In genomic region chr2:8821276-8822217, GRCh38 we compare ENCODE assay signal across 9 cellular contexts. TPM values are rescaled to one million over a fixed set of nuclear protein-coding genes. Genes with fewer than 3 reads are reported as not detected.
DNase-seq lines count a peak whose midpoint lies in the region; ATAC-seq and TF ChIP-seq lines count a peak whose summit lies in the region.
"Had no signal": no experiment of that assay in that cellular context is flagged by ENCODE, and none has a peak within 500 bp of the region (broad histone marks: within the 10 kb centered on the region; RNA-seq: fewer than 3 reads in every experiment).

No MANE protein-coding gene starts in this region.

- H2AFZ ChIP-seq in GM23338 = no peak overlapping the region

- in situ Hi-C loops in GM13976 (cut with MboI; ENCODE audit: low sequenced_read_pairs, unreplicated experiment) = no loop called here

- H3K27ac ChIP-seq in GM23338 (ENCODE audit: low read depth) = no peak overlapping the region
- peak overlapping the region in 3 of 4 donors; percentile 1 to 89 (median 70) for H3K27ac ChIP-seq in body of pancreas
- H3K27ac ChIP-seq in stomach = peak overlapping the region in 2 of 5 donors; percentile 43 to 67
- H3K27ac ChIP-seq in SJCRH30 = no peak overlapping the region

- peak overlapping the region; percentile 19 for H3K27ac Mint-ChIP-seq in GM23338
- H3K27ac Mint-ChIP-seq in activated T-helper 2 cell treated with anti-CD3 and anti-CD28 coated beads, Interferon-gamma antibody, Interleukin-2, Interleukin-4, amounts not matched to agents 10 μg/mL and 5 μg/mL and 100 μg/mL, durations not matched to agents 14 hours and 24 hours and 36 hours = no peak overlapping the region

- H3F3A ChIP-seq in GM23338 (replicated peaks; ENCODE audit: low read depth) = no peaks in the 10 kb centered on the region

- H3K4me3 ChIP-seq in GM23338 (no peak overlapping the region), body of pancreas (peak overlapping the region in 1 of 2 donors; percentile 5), stomach (no peak overlapping the region), SJCRH30 (no peak overlapping the region)

- WGBS in body of pancreas, 2 donors = 36 to 40% methylated on average over 8 of the region's 8 CpGs
- 67 to 75% (median 70%) methylated on average over 8 of the region's 8 CpGs for WGBS in stomach, 5 donors

- H3K4me2 ChIP-seq in GM23338 = no peak overlapping the region

- H3K9me3 ChIP-seq in body of pancreas (no peaks in the 10 kb centered on the region), stomach (no peaks in the 10 kb centered on the region), SJCRH30 (replicated peaks) (no peaks in the 10 kb centered on the region)

- TF ChIP-seq POLR2A in body of pancreas (IDR thresholded peaks at IDR 0.05) (peak in 2 of 3 donors; percentile 7 to 27), stomach (IDR thresholded peaks at IDR 0.05) (no peak)

- no peaks in the 10 kb centered on the region for H3K4me1 Mint-ChIP-seq in GM23338
- peaks cover 3% of the 10 kb centered on the region for H3K4me1 Mint-ChIP-seq in activated T-helper 2 cell treated with anti-CD3 and anti-CD28 coated beads, Interferon-gamma antibody, Interleukin-2, Interleukin-4, amounts not matched to agents 10 μg/mL and 5 μg/mL and 100 μg/mL, durations not matched to agents 14 hours and 24 hours and 36 hours (ENCODE audit: low read depth)

- no peaks in the 10 kb centered on the region for H4K20me1 ChIP-seq in GM23338 (replicated peaks; ENCODE audit: insufficient read depth)

- H3K4me1 ChIP-seq in GM23338 (ENCODE audit: insufficient read depth) (no peaks in the 10 kb centered on the region), body of pancreas (peaks cover 20% of the 10 kb centered on the region), stomach (peaks cover 0 to 25% (median 16%) of the 10 kb centered on the region in 4 donors), SJCRH30 (no peaks in the 10 kb centered on the region)

- TF ChIP-seq CTCF in GM23338 (conservative IDR thresholded peaks at IDR 0.05; ENCODE audit: low read depth in 2 of 2) = no peak
- no peak for TF ChIP-seq CTCF in body of pancreas (IDR thresholded peaks at IDR 0.05)
- TF ChIP-seq CTCF in stomach (IDR thresholded peaks at IDR 0.05) = no peak
- no peak for TF ChIP-seq CTCF in GM13976 (IDR thresholded peaks at IDR 0.05; ENCODE audit: borderline replicate concordance, control extremely low read depth, extremely low read depth, insufficient read depth, missing control alignments)

- H3K9me3 Mint-ChIP-seq in GM23338 = no peaks in the 10 kb centered on the region
- H3K9me3 Mint-ChIP-seq in activated T-helper 2 cell treated with anti-CD3 and anti-CD28 coated beads, Interferon-gamma antibody, Interleukin-2, Interleukin-4, amounts not matched to agents 10 μg/mL and 5 μg/mL and 100 μg/mL, durations not matched to agents 14 hours and 24 hours and 36 hours = no peaks in the 10 kb centered on the region

- no peaks in the 10 kb centered on the region for H3K79me2 ChIP-seq in GM23338 (replicated peaks; ENCODE audit: insufficient read depth)

- H3K4me3 Mint-ChIP-seq in GM23338 = no peak overlapping the region
- H3K4me3 Mint-ChIP-seq in activated T-helper 2 cell treated with anti-CD3 and anti-CD28 coated beads, Interferon-gamma antibody, Interleukin-2, Interleukin-4, amounts not matched to agents 10 μg/mL and 5 μg/mL and 100 μg/mL, durations not matched to agents 14 hours and 24 hours and 36 hours (ENCODE audit: low read depth) = no peak overlapping the region

- peaks cover 10% of the 10 kb centered on the region for H3K36me3 Mint-ChIP-seq in GM23338 (ENCODE audit: low read depth)
- H3K36me3 Mint-ChIP-seq in activated T-helper 2 cell treated with anti-CD3 and anti-CD28 coated beads, Interferon-gamma antibody, Interleukin-2, Interleukin-4, amounts not matched to agents 10 μg/mL and 5 μg/mL and 100 μg/mL, durations not matched to agents 14 hours and 24 hours and 36 hours (ENCODE audit: low read depth) = peaks cover 17% of the 10 kb centered on the region

- ATAC-seq in GM23338 (no peak), body of pancreas (peak; percentile 94)

- intact Hi-C loops in body of pancreas (cut with DNase I) = no loop called here
- intact Hi-C loops in stomach (cut with DNase I; ENCODE audit: low total_unique reads) = no loop called here
- intact Hi-C loops in activated T-helper 2 cell treated with anti-CD3 and anti-CD28 coated beads, Interferon-gamma antibody, Interleukin-2, Interleukin-4, amounts not matched to agents 10 μg/mL and 5 μg/mL and 100 μg/mL, durations not matched to agents 14 hours and 24 hours and 36 hours (cut with micrococcal nuclease) = no loop called here

- H3K36me3 ChIP-seq in GM23338 (ENCODE audit: insufficient read depth) (no peaks in the 10 kb centered on the region), body of pancreas (replicated peaks in 1 of 2; ENCODE audit: insufficient read depth in 1 of 2, low read depth in 2 of 2) (peaks cover 0 to 4% of the 10 kb centered on the region in 2 donors), stomach (peaks cover 4 to 56% (median 46%) of the 10 kb centered on the region in 4 donors), SJCRH30 (peaks cover 12% of the 10 kb centered on the region)

- no peaks in the 10 kb centered on the region for H3K9me2 ChIP-seq in GM23338 (ENCODE audit: insufficient read depth)

- no peaks in the 10 kb centered on the region for H3K27me3 ChIP-seq in GM23338 (ENCODE audit: insufficient read depth)
- no peaks in the 10 kb centered on the region for H3K27me3 ChIP-seq in body of pancreas
- H3K27me3 ChIP-seq in stomach = no peaks in the 10 kb centered on the region
- no peaks in the 10 kb centered on the region for H3K27me3 ChIP-seq in SJCRH30

- H3K27me3 Mint-ChIP-seq in GM23338 (ENCODE audit: insufficient read depth, low read depth, poor library complexity) = no peaks in the 10 kb centered on the region
- no peaks in the 10 kb centered on the region for H3K27me3 Mint-ChIP-seq in activated T-helper 2 cell treated with anti-CD3 and anti-CD28 coated beads, Interferon-gamma antibody, Interleukin-2, Interleukin-4, amounts not matched to agents 10 μg/mL and 5 μg/mL and 100 μg/mL, durations not matched to agents 14 hours and 24 hours and 36 hours (ENCODE audit: low read depth)

- DNase-seq in GM23338 (ENCODE audit: low spot score) (no peak), body of pancreas (peak; percentile 81 to 91 (median 84)), iris pigment epithelial cell (ENCODE audit: low read depth) (peak; percentile 88), stomach (no peak), NCI-H345 (lab: John Stamatoyannopoulos, UW) (no peak), SJCRH30 (no peak), GM13976 (ENCODE audit: low spot score) (no peak)
- no peak for DNase-seq in activated T-helper 2 cell treated with anti-CD3 and anti-CD28 coated beads, Interferon-gamma antibody, Interleukin-2, Interleukin-4, amounts not matched to agents 10 μg/mL and 5 μg/mL and 100 μg/mL, durations not matched to agents 14 hours and 24 hours and 36 hours (ENCODE audit: low spot score)
- DNase-seq: NK-92 treated with Interleukin-12 subunit alpha and Interleukin-12 subunit beta, amount 100 ng/mL, for 24 hours had no signal

- peak; percentile 28 for TF ChIP-seq EP300 in stomach (IDR thresholded peaks at IDR 0.05)

TF ChIP-seq in GM23338, 12 proteins besides CTCF, POLR2A, EP300 and RAD21 (continues in another document):
- TF ChIP-seq ETS1 (IDR thresholded peaks at IDR 0.05) (no peak), STAT1 (IDR thresholded peaks at IDR 0.05; ENCODE audit: unreplicated experiment) (no peak)

RNA-seq across cellular contexts. Expression of gene KIDINS220, which starts 15.9 kb away (rescaled TPM):
- total RNA-seq in GM23338 (2014; rRNA removed; shearing (Covaris generic)) = 38.2 and 41.9 TPM in 2 replicates
- polyA plus RNA-seq in GM23338 (2016; fragmentation: Nextera tagmentation; extraction: Ambion mirVana) (11.4 and 12.8 TPM in 2 replicates), stomach (1 to 10 TPM; 3.8 to 8.6 (median 4.0) TPM)
- total RNA-seq in body of pancreas (10 to 100 TPM; 43.6 to 45.2 TPM), stomach (100 to 1,000 TPM in 2 of 5 donors, 10 to 100 TPM in 3; 53.7 to 160 (median 86.2) TPM)
- 43.6 and 53.4 TPM in 2 replicates for total RNA-seq in SJCRH30 (2014; rRNA removed; shearing (Covaris generic))
- 24.7 and 26.1 TPM in 2 replicates for total RNA-seq in activated T-helper 2 cell treated with anti-CD3 and anti-CD28 coated beads, Interferon-gamma antibody, Interleukin-2, Interleukin-4, amounts not matched to agents 10 μg/mL and 5 μg/mL and 100 μg/mL, durations not matched to agents 14 hours and 24 hours and 36 hours

Comparison
In these comparisons a context has a peak if more than half of its experiments do, and no peak if none do; other contexts are left out.
1. DNase-seq: peak in body of pancreas (4 of 4) and iris pigment epithelial cell (single experiment); none in GM23338 (single experiment), stomach (single experiment), NCI-H345 (single experiment), SJCRH30 (0 of 2), GM13976 (single experiment) and activated T-helper 2 cell treated with anti-CD3 and anti-CD28 coated beads, Interferon-gamma antibody, Interleukin-2, Interleukin-4, amounts not matched to agents 10 μg/mL and 5 μg/mL and 100 μg/mL, durations not matched to agents 14 hours and 24 hours and 36 hours (single experiment).
2. H3K27ac ChIP-seq: peak in body of pancreas (3 of 4); none in GM23338 (single experiment) and SJCRH30 (single experiment).
3. POLR2A ChIP-seq: peak in body of pancreas (2 of 3); none in stomach (0 of 4).